8 cellular contexts compared by ENCODE assay signal in genomic region chr3:112531358-112531781, GRCh38. TPM values are rescaled to one million over a fixed set of nuclear protein-coding genes. Genes with fewer than 3 reads are reported as not detected.
DNase-seq lines count a peak whose midpoint lies in the region; ATAC-seq and TF ChIP-seq lines count a peak whose summit lies in the region.

No MANE protein-coding gene starts in this region.

- H3K4me2 ChIP-seq in neural progenitor cell = no peak overlapping the region

- no peak for DNase-seq in activated CD8-positive, alpha-beta T cell treated with anti-CD3 and anti-CD28 coated beads for 36 hours
- DNase-seq in activated CD8-positive, alpha-beta T cell treated with anti-CD3 and anti-CD28 coated beads, Interleukin-2, amount 10 ng/mL, durations not matched to agents 7 days and 5 days = no peak
- DNase-seq in NCI-H69 (lab: John Stamatoyannopoulos, UW) = peak; percentile 17
- DNase-seq in dorsolateral prefrontal cortex = no peak
- peak; percentile 15 for DNase-seq in neural progenitor cell (ENCODE audit: low spot score)
- DNase-seq in ecto neural progenitor cell (ENCODE audit: low spot score) = no peak
- DNase-seq in putamen (ENCODE audit: low spot score) = no peak
- no peak for DNase-seq in HK-2 (ENCODE audit: unreplicated experiment)

- H3K4me1 ChIP-seq in neural progenitor cell = no peaks in the 10 kb centered on the region

- H3K27ac ChIP-seq in dorsolateral prefrontal cortex (peak overlapping the region in 1 of 59 donors; percentile 14), neural progenitor cell (no peak overlapping the region)

- H3K9me3 Mint-ChIP-seq in activated CD8-positive, alpha-beta T cell treated with anti-CD3 and anti-CD28 coated beads for 36 hours = no peaks in the 10 kb centered on the region
- H3K9me3 Mint-ChIP-seq in activated CD8-positive, alpha-beta T cell treated with anti-CD3 and anti-CD28 coated beads, Interleukin-2, amount 10 ng/mL, durations not matched to agents 7 days and 5 days (ENCODE audit: insufficient read depth) = no peaks in the 10 kb centered on the region
- no peaks in the 10 kb centered on the region for H3K9me3 Mint-ChIP-seq in neural progenitor cell

- peaks cover 7% of the 10 kb centered on the region for H3F3A ChIP-seq in neural progenitor cell (ENCODE audit: low read depth)

- peak; percentile 57 for TF ChIP-seq CTCF in activated CD8-positive, alpha-beta T cell treated with anti-CD3 and anti-CD28 coated beads for 36 hours (IDR thresholded peaks at IDR 0.05)
- TF ChIP-seq CTCF in dorsolateral prefrontal cortex (IDR thresholded peaks at IDR 0.05 in 54 of 56, conservative IDR thresholded peaks at IDR 0.05 in 2 of 56; ENCODE audit: low read depth in 1 of 56, partially characterized antibody in 56 of 56) (peak; percentile 51 to 89 (median 68)), neural progenitor cell (IDR thresholded peaks at IDR 0.05) (peak; percentile 73)

- H3K27me3 Mint-ChIP-seq in activated CD8-positive, alpha-beta T cell treated with anti-CD3 and anti-CD28 coated beads for 36 hours = no peaks in the 10 kb centered on the region
- H3K27me3 Mint-ChIP-seq in activated CD8-positive, alpha-beta T cell treated with anti-CD3 and anti-CD28 coated beads, Interleukin-2, amount 10 ng/mL, durations not matched to agents 7 days and 5 days (ENCODE audit: low read depth) = no peaks in the 10 kb centered on the region
- peaks cover 2% of the 10 kb centered on the region for H3K27me3 Mint-ChIP-seq in neural progenitor cell (ENCODE audit: insufficient read depth, low read depth)

- H3K27me3 ChIP-seq in dorsolateral prefrontal cortex (no peaks in the 10 kb centered on the region), neural progenitor cell (no peaks in the 10 kb centered on the region)

- no peaks in the 10 kb centered on the region for H3K9me3 ChIP-seq in neural progenitor cell (ENCODE audit: low read depth)

- peak; percentile 45 for ATAC-seq in activated CD8-positive, alpha-beta T cell treated with anti-CD3 and anti-CD28 coated beads for 36 hours
- ATAC-seq in activated CD8-positive, alpha-beta T cell treated with anti-CD3 and anti-CD28 coated beads, Interleukin-2, amount 10 ng/mL, durations not matched to agents 7 days and 5 days = no peak

- no peaks in the 10 kb centered on the region for H4K20me1 ChIP-seq in neural progenitor cell (ENCODE audit: low read depth)

- no peak overlapping the region for H3K4me3 ChIP-seq in dorsolateral prefrontal cortex
- H3K4me3 ChIP-seq in neural progenitor cell = no peak overlapping the region

- peaks cover 17% of the 10 kb centered on the region for H3K36me3 Mint-ChIP-seq in activated CD8-positive, alpha-beta T cell treated with anti-CD3 and anti-CD28 coated beads for 36 hours (ENCODE audit: low read depth)
- peaks cover 46% of the 10 kb centered on the region for H3K36me3 Mint-ChIP-seq in activated CD8-positive, alpha-beta T cell treated with anti-CD3 and anti-CD28 coated beads, Interleukin-2, amount 10 ng/mL, durations not matched to agents 7 days and 5 days (ENCODE audit: low read depth)
- peaks cover 16% of the 10 kb centered on the region for H3K36me3 Mint-ChIP-seq in neural progenitor cell

- H2AFZ ChIP-seq in neural progenitor cell (replicated peaks) = no peak overlapping the region

- H3K79me2 ChIP-seq in neural progenitor cell (ENCODE audit: low read depth) = no peaks in the 10 kb centered on the region

- no peak overlapping the region for H3K4me3 Mint-ChIP-seq in activated CD8-positive, alpha-beta T cell treated with anti-CD3 and anti-CD28 coated beads for 36 hours
- H3K4me3 Mint-ChIP-seq in activated CD8-positive, alpha-beta T cell treated with anti-CD3 and anti-CD28 coated beads, Interleukin-2, amount 10 ng/mL, durations not matched to agents 7 days and 5 days = no peak overlapping the region
- no peak overlapping the region for H3K4me3 Mint-ChIP-seq in neural progenitor cell

- CTCF ChIA-PET in activated CD8-positive, alpha-beta T cell treated with anti-CD3 and anti-CD28 coated beads for 36 hours (lab: Charles Lee) = interaction anchor here (0.8 to 1.6 kb wide), 16 partner anchors 8 to 425 kb away, joined by 3 to 13 read pairs (median 4); partner anchors contain the start of genes CD200 and SLC9C1
- CTCF ChIA-PET in activated CD8-positive, alpha-beta T cell treated with anti-CD3 and anti-CD28 coated beads, Interleukin-2, amount 10 ng/mL, durations not matched to agents 7 days and 5 days (lab: Charles Lee) = interaction anchor here (0.6 to 1.4 kb wide), 11 partner anchors 11 to 420 kb away, joined by 3 to 11 read pairs (median 4); partner anchors contain the start of gene SLC9C1

- peaks cover 5% of the 10 kb centered on the region for H3K4me1 Mint-ChIP-seq in activated CD8-positive, alpha-beta T cell treated with anti-CD3 and anti-CD28 coated beads for 36 hours (ENCODE audit: low read depth)
- no peaks in the 10 kb centered on the region for H3K4me1 Mint-ChIP-seq in activated CD8-positive, alpha-beta T cell treated with anti-CD3 and anti-CD28 coated beads, Interleukin-2, amount 10 ng/mL, durations not matched to agents 7 days and 5 days (ENCODE audit: low read depth)
- no peaks in the 10 kb centered on the region for H3K4me1 Mint-ChIP-seq in neural progenitor cell

- H3K9ac ChIP-seq in neural progenitor cell = no peak overlapping the region

- no peak overlapping the region for H3K27ac Mint-ChIP-seq in activated CD8-positive, alpha-beta T cell treated with anti-CD3 and anti-CD28 coated beads for 36 hours
- H3K27ac Mint-ChIP-seq in activated CD8-positive, alpha-beta T cell treated with anti-CD3 and anti-CD28 coated beads, Interleukin-2, amount 10 ng/mL, durations not matched to agents 7 days and 5 days = no peak overlapping the region
- H3K27ac Mint-ChIP-seq in neural progenitor cell = no peak overlapping the region

- no peaks in the 10 kb centered on the region for H3K36me3 ChIP-seq in neural progenitor cell

- POLR2A ChIA-PET in activated CD8-positive, alpha-beta T cell treated with anti-CD3 and anti-CD28 coated beads for 36 hours (lab: Charles Lee) = no interaction called here
- POLR2A ChIA-PET in activated CD8-positive, alpha-beta T cell treated with anti-CD3 and anti-CD28 coated beads, Interleukin-2, amount 10 ng/mL, durations not matched to agents 7 days and 5 days (lab: Charles Lee) = no interaction called here

- intact Hi-C loops in activated CD8-positive, alpha-beta T cell treated with anti-CD3 and anti-CD28 coated beads for 36 hours (cut with micrococcal nuclease) = no loop called here
- intact Hi-C loops in dorsolateral prefrontal cortex (cut with DNase I) = no loop called here

RNA-seq across cellular contexts. Expression of gene ATG3, which starts 30.4 kb away (rescaled TPM):
- total RNA-seq in activated CD8-positive, alpha-beta T cell treated with anti-CD3 and anti-CD28 coated beads for 36 hours = 10 to 100 TPM; 56.5 to 58.4 TPM
- total RNA-seq in activated CD8-positive, alpha-beta T cell treated with anti-CD3 and anti-CD28 coated beads, Interleukin-2, amount 10 ng/mL, durations not matched to agents 7 days and 5 days = 10 to 100 TPM; 74.6 to 76.2 TPM
- 10 to 100 TPM; 36.3 to 85.0 (median 48.6) TPM for total RNA-seq in dorsolateral prefrontal cortex
- total RNA-seq in neural progenitor cell (ENCODE audit: low replicate concordance) = 32.1 and 55.8 TPM in 2 replicates

RNA-seq across cellular contexts. Expression of gene SLC35A5, which starts 30.5 kb away (rescaled TPM):
- 10 to 100 TPM; 14.7 to 15.3 TPM for total RNA-seq in activated CD8-positive, alpha-beta T cell treated with anti-CD3 and anti-CD28 coated beads for 36 hours
- 10 to 100 TPM; 20.5 to 21.0 TPM for total RNA-seq in activated CD8-positive, alpha-beta T cell treated with anti-CD3 and anti-CD28 coated beads, Interleukin-2, amount 10 ng/mL, durations not matched to agents 7 days and 5 days
- 10 to 100 TPM; 39.0 to 94.4 (median 57.5) TPM for total RNA-seq in dorsolateral prefrontal cortex
- total RNA-seq in neural progenitor cell (ENCODE audit: low replicate concordance) = 35.9 and 59.7 TPM in 2 replicates

RNA-seq across cellular contexts. Expression of gene BTLA, which starts 32.1 kb away (rescaled TPM):
- total RNA-seq in activated CD8-positive, alpha-beta T cell treated with anti-CD3 and anti-CD28 coated beads for 36 hours = 10 to 100 TPM; 12.8 to 13.2 TPM
- 10 to 100 TPM; 22.3 to 26.0 TPM for total RNA-seq in activated CD8-positive, alpha-beta T cell treated with anti-CD3 and anti-CD28 coated beads, Interleukin-2, amount 10 ng/mL, durations not matched to agents 7 days and 5 days
- total RNA-seq in dorsolateral prefrontal cortex (1 to 10 TPM in 9 of 120 experiments, under 1 TPM in 57, not detected in 54; 0.14 to 1.4 (median 0.41) TPM), neural progenitor cell (ENCODE audit: low replicate concordance) (3.9 TPM in 1 of 2 replicates, not detected in the other)

Comparison
In these comparisons a context has a peak if more than half of its experiments do, and no peak if none do; other contexts are left out.
1. DNase-seq: peak in NCI-H69 (single experiment) and neural progenitor cell (single experiment); none in activated CD8-positive, alpha-beta T cell treated with anti-CD3 and anti-CD28 coated beads for 36 hours (single experiment), activated CD8-positive, alpha-beta T cell treated with anti-CD3 and anti-CD28 coated beads, Interleukin-2, amount 10 ng/mL, durations not matched to agents 7 days and 5 days (single experiment), dorsolateral prefrontal cortex (0 of 10), ecto neural progenitor cell (single experiment), putamen (single experiment) and HK-2 (single experiment).
2. Peak in every context shown above with its lines, with median percentiles within 50 percentile points of each other: CTCF ChIP-seq.